In the genomic region with DNA sequence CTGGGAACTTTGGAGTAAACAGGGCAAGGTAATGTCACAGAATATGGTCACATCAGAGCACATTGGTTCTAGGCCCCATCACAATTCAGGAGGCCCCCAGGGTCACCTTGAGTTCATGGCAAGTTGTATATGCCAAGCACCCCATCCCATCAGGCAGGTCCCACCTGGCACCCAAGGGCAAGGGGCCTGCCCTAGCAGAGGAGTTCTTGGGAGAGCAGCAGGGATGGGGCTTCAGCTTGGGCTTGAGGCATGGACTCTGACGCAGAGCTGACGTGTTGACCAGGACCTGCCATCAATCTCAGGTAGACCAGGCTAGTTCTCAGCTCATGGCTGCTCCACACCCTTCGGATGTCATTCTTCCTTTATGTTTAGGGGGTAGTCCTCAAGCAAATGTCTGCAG, we compare ENCODE assay signal across 1 cellular context.
TF ChIP-seq lines count a peak whose summit lies in the region.

No MANE protein-coding gene starts in this region.

TF ChIP-seq in WTC11, 78 proteins besides CTCF, POLR2A, EP300 and RAD21:
- TF ChIP-seq ZNF423 (CRISPR knock-in tag; IDR thresholded peaks at IDR 0.05) (no peak), ZNF512 (CRISPR knock-in tag; IDR thresholded peaks at IDR 0.05; ENCODE audit: borderline replicate concordance) (no peak)
TF ChIP-seq in WTC11: peak in this region for 0.
